In genomic region chr21:44869860-44870747, GRCh38 we compare ENCODE assay signal across 8 cellular contexts. TPM values are rescaled to one million over a fixed set of nuclear protein-coding genes. Genes with fewer than 3 reads are reported as not detected.
DNase-seq lines count a peak whose midpoint lies in the region; ATAC-seq lines count a peak whose summit lies in the region.

No MANE protein-coding gene starts in this region.

- no peaks in the 10 kb centered on the region for H3K27me3 Mint-ChIP-seq in activated naive CD4-positive, alpha-beta T cell treated with anti-CD3 and anti-CD28 coated beads, Interleukin-2, amount 50 U/mL, for 24 hours
- no peaks in the 10 kb centered on the region for H3K27me3 Mint-ChIP-seq in stimulated activated naive CD8-positive, alpha-beta T cell treated with anti-CD3 and anti-CD28 coated beads, Interleukin-15, amount 100 ng/mL, for 72 hours

- intact Hi-C loops in right cardiac atrium (cut with DNase I), result loop anchor here (5.0 to 10.0 kb wide), 3 partner anchors 53 to 68 kb away; partner anchors contain the start of genes SUMO3 (in 2 of the 4) and UBE2G2 (in 2 of the 4)

- H3K36me3 Mint-ChIP-seq in activated naive CD4-positive, alpha-beta T cell treated with anti-CD3 and anti-CD28 coated beads, Interleukin-2, amount 50 U/mL, for 24 hours, result peaks cover 2% of the 10 kb centered on the region

- ATAC-seq in right cardiac atrium (peak; percentile 8 to 52), esophagus mucosa (no peak)
- ATAC-seq in stimulated activated naive CD8-positive, alpha-beta T cell treated with anti-CD3 and anti-CD28 coated beads, Interleukin-15, amount 100 ng/mL, for 72 hours, result no peak

- WGBS in right cardiac atrium, result 45% methylated on average over 17 of the region's 17 CpGs

- peak overlapping the region; percentile 72 for H3K4me3 Mint-ChIP-seq in activated naive CD4-positive, alpha-beta T cell treated with anti-CD3 and anti-CD28 coated beads, Interleukin-2, amount 50 U/mL, for 24 hours
- peak overlapping the region; percentile 6 to 63 for H3K4me3 Mint-ChIP-seq in stimulated activated naive CD8-positive, alpha-beta T cell treated with anti-CD3 and anti-CD28 coated beads, Interleukin-15, amount 100 ng/mL, for 72 hours

- H3K4me1 ChIP-seq in right cardiac atrium (ENCODE audit: control insufficient read depth, insufficient read depth, low read length), result peaks cover 25% of the 10 kb centered on the region

- no peaks in the 10 kb centered on the region for H3K9me3 ChIP-seq in right cardiac atrium (ENCODE audit: control insufficient read depth, low read length)

- H3K27ac ChIP-seq in right cardiac atrium (ENCODE audit: low read length), result peak overlapping the region; percentile 93

- peaks cover 81% of the 10 kb centered on the region for H3K4me1 Mint-ChIP-seq in activated naive CD4-positive, alpha-beta T cell treated with anti-CD3 and anti-CD28 coated beads, Interleukin-2, amount 50 U/mL, for 24 hours
- H3K4me1 Mint-ChIP-seq in stimulated activated naive CD8-positive, alpha-beta T cell treated with anti-CD3 and anti-CD28 coated beads, Interleukin-15, amount 100 ng/mL, for 72 hours, result peaks cover 84% of the 10 kb centered on the region

- no peaks in the 10 kb centered on the region for H3K9me3 Mint-ChIP-seq in activated naive CD4-positive, alpha-beta T cell treated with anti-CD3 and anti-CD28 coated beads, Interleukin-2, amount 50 U/mL, for 24 hours
- H3K9me3 Mint-ChIP-seq in stimulated activated naive CD8-positive, alpha-beta T cell treated with anti-CD3 and anti-CD28 coated beads, Interleukin-15, amount 100 ng/mL, for 72 hours, result no peaks in the 10 kb centered on the region

- DNase-seq in activated naive CD4-positive, alpha-beta T cell treated with Interleukin-2 at 50 U/mL for 16 hours, result no peak
- DNase-seq in amniotic epithelial cell (ENCODE audit: low read depth) (peak; percentile 99), right cardiac atrium (peak in 1 of 3 donors; percentile 61), NCI-H446 treated with DMSO at 0.1 percent for 48 hours (lab: John Stamatoyannopoulos, UW) (no peak)
- no peak for DNase-seq in stimulated activated naive CD8-positive, alpha-beta T cell treated with anti-CD3 and anti-CD28 coated beads, Interleukin-15, amount 100 ng/mL, for 72 hours
- no peak for DNase-seq in activated CD4-positive, alpha-beta T cell treated with anti-CD3 and anti-CD28 coated beads, Interleukin-2, amount 50 U/mL, for 1 hour

- no peak overlapping the region for H3K4me3 ChIP-seq in right cardiac atrium (ENCODE audit: low read length)

- H3K27me3 ChIP-seq in right cardiac atrium (ENCODE audit: control insufficient read depth, insufficient read depth), result no peaks in the 10 kb centered on the region

- peak overlapping the region; percentile 67 for H3K27ac Mint-ChIP-seq in activated naive CD4-positive, alpha-beta T cell treated with anti-CD3 and anti-CD28 coated beads, Interleukin-2, amount 50 U/mL, for 24 hours
- no peak overlapping the region for H3K27ac Mint-ChIP-seq in stimulated activated naive CD8-positive, alpha-beta T cell treated with anti-CD3 and anti-CD28 coated beads, Interleukin-15, amount 100 ng/mL, for 72 hours

RNA-seq across cellular contexts. Expression of gene PTTG1IP, which starts 3.4 kb away (rescaled TPM):
- total RNA-seq in right cardiac atrium, result 100 to 1,000 TPM; 192 to 206 (median 197) TPM
- 172 TPM for polyA plus RNA-seq in right cardiac atrium
- 67.1 TPM for total RNA-seq in esophagus mucosa

RNA-seq across cellular contexts. Expression of gene ITGB2, which starts 50.6 kb away (rescaled TPM):
- total RNA-seq in right cardiac atrium (10 to 100 TPM; 19.1 to 46.5 (median 33.7) TPM), esophagus mucosa (7.1 TPM)
- polyA plus RNA-seq in right cardiac atrium, result 11.9 TPM

RNA-seq across cellular contexts. Expression of gene SUMO3, which starts 52.2 kb away (rescaled TPM):
- total RNA-seq in right cardiac atrium (10 to 100 TPM; 74.4 to 87.8 (median 84.1) TPM), esophagus mucosa (51.9 TPM)
- 53.3 TPM for polyA plus RNA-seq in right cardiac atrium

Comparison
In these comparisons a context has a peak if more than half of its experiments do, and no peak if none do; other contexts are left out.
1. ATAC-seq: peak in right cardiac atrium (2 of 2); none in stimulated activated naive CD8-positive, alpha-beta T cell treated with anti-CD3 and anti-CD28 coated beads, Interleukin-15, amount 100 ng/mL, for 72 hours (single experiment) and esophagus mucosa (single experiment).